10 cellular contexts compared by ENCODE assay signal in genomic region chr18:59502222-59502898, GRCh38.
DNase-seq lines count a peak whose midpoint lies in the region; ATAC-seq and TF ChIP-seq lines count a peak whose summit lies in the region.
"Had no signal": no experiment of that assay in that cellular context is flagged by ENCODE, and none has a peak within 500 bp of the region (broad histone marks: within the 10 kb centered on the region; RNA-seq: fewer than 3 reads in every experiment).

No MANE protein-coding gene starts in this region.

- TF ChIP-seq POLR2A in transverse colon (IDR thresholded peaks at IDR 0.05) = no peak

- ATAC-seq in HG03280 (IDR thresholded peaks at IDR 0.05; ENCODE audit: unreplicated experiment) = no peak
- ATAC-seq in HG03097 (IDR thresholded peaks at IDR 0.05; ENCODE audit: low FRiP score, unreplicated experiment) = no peak
- ATAC-seq: left colon had no signal

- no peaks in the 10 kb centered on the region for H3K79me2 ChIP-seq in mammary epithelial cell (ENCODE audit: insufficient read depth, low read length)

- CTCF ChIA-PET in mammary epithelial cell (lab: Charles Lee; ENCODE audit: low non-redundant PET) = no interaction called here

- H3K27me3 ChIP-seq in mammary epithelial cell (ENCODE audit: insufficient read depth, low read length) = no peaks in the 10 kb centered on the region
- no peaks in the 10 kb centered on the region for H3K27me3 ChIP-seq in transverse colon

- WGBS in mammary epithelial cell (ENCODE audit: low coverage, missing lambda C conversion rate) = 1% methylated on average over 8 of the region's 9 CpGs
- 9 to 30% methylated on average over 5 to 9 of the region's 9 CpGs for WGBS in transverse colon (ENCODE audit: low coverage in 1 of 2), 2 donors

- H3K9me3 ChIP-seq in mammary epithelial cell (replicated peaks; ENCODE audit: insufficient read depth, low read length) (no peaks in the 10 kb centered on the region), transverse colon (no peaks in the 10 kb centered on the region)

- peak overlapping the region; percentile 40 for H2AFZ ChIP-seq in mammary epithelial cell (ENCODE audit: low read depth, low read length)

- in situ Hi-C loops in mammary epithelial cell (cut with MboI; ENCODE audit: low sequenced_read_pairs in 2 of 2) = no loop called here
- in situ Hi-C loops in transverse colon (cut with MboI; ENCODE audit: low pct_ligation_motif_present in 1 of 4, low pct_unique_long_range_greater_than_20kb in 1 of 4, low sequenced_read_pairs in 3 of 4) = no loop called here

- H3K4me2 ChIP-seq in mammary epithelial cell (ENCODE audit: insufficient read depth, low read depth, low read length) = peak overlapping the region; percentile 48

- H3K9ac ChIP-seq in mammary epithelial cell (ENCODE audit: insufficient read depth, low read length) = peak overlapping the region; percentile 24

- no TSS peak for BruUV-seq in mammary epithelial cell (replicated peaks; lab: Mats Ljungman, UMichigan)

- TF ChIP-seq EP300 in transverse colon (IDR thresholded peaks at IDR 0.05; ENCODE audit: low read depth) = no peak

- no peaks in the 10 kb centered on the region for H4K20me1 ChIP-seq in mammary epithelial cell (ENCODE audit: insufficient read depth, low read length)

- H3K36me3 ChIP-seq in mammary epithelial cell (ENCODE audit: insufficient read depth, low read length) (no peaks in the 10 kb centered on the region), transverse colon (no peaks in the 10 kb centered on the region)

- H3K4me1 ChIP-seq in mammary epithelial cell (ENCODE audit: insufficient read depth, low read length) = peaks cover 31% of the 10 kb centered on the region
- peaks cover 6 to 21% (median 11%) of the 10 kb centered on the region in 4 donors for H3K4me1 ChIP-seq in transverse colon

- peak overlapping the region; percentile 76 for H3K27ac ChIP-seq in mammary epithelial cell (ENCODE audit: insufficient read depth, low read depth, low read length)
- peak overlapping the region; percentile 19 to 81 (median 69) for H3K27ac ChIP-seq in transverse colon

- DNase-seq in HS-5 (ENCODE audit: low read depth) (peak; percentile 49), mammary epithelial cell (peak; percentile 84), left kidney (ENCODE audit: low read depth, low spot score) (peak; percentile 98), transverse colon (no peak), T-helper 1 cell (no peak)
- DNase-seq in central memory CD4-positive, alpha-beta T cell = no peak
- DNase-seq: NCI-H187 treated with DMSO at 0.1 percent for 48 hours had no signal

- H3K4me3 ChIP-seq in mammary epithelial cell (replicated peaks in 1 of 3; ENCODE audit: insufficient read depth in 1 of 3, low read depth in 2 of 3, low read length in 3 of 3) = no peak overlapping the region
- H3K4me3 ChIP-seq in transverse colon = no peak overlapping the region

- dilution Hi-C loops in mammary epithelial cell (cut with HindIII; ENCODE audit: low sequenced_read_pairs) = no loop called here

- intact Hi-C loops in mammary epithelial cell (cut with micrococcal nuclease) (loop anchor here (5.0 kb wide), 1 partner anchor 120 kb away; no protein-coding TSS in a partner anchor), transverse colon (cut with DNase I; ENCODE audit: low total_unique reads) (no loop called here)

- TF ChIP-seq CTCF in mammary epithelial cell (conservative IDR thresholded peaks at IDR 0.05 in 1 of 2, IDR thresholded peaks at IDR 0.05 in 1 of 2; ENCODE audit: extremely low read depth in 1 of 2, insufficient read depth in 1 of 2, low read depth in 1 of 2, low read length in 2 of 2) (no peak), transverse colon (IDR thresholded peaks at IDR 0.05) (no peak)

Comparison
In these comparisons a context has a peak if more than half of its experiments do, and no peak if none do; other contexts are left out.
1. DNase-seq: peak in HS-5 (single experiment), mammary epithelial cell (single experiment) and left kidney (single experiment); none in transverse colon (single experiment), T-helper 1 cell (0 of 5) and central memory CD4-positive, alpha-beta T cell (single experiment).